ENCODE assay signal across 12 cellular contexts in the genomic region with DNA sequence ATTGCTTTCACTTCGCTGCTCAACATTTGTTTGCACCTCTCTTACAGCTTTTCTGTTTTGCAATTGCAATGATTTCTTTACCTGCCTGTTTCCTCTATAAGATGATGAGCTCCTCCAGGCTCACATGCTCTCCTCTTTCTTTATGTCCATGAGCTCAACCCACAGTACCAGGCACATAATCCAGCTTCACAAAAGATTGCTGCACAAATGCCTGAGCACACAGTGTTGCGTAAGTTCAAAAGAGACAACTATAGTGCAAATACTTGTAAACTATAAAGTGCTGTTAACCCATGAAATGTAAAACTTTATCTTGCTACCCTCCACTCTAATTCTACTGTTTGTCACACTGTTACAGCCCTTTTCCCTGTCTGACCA.
DNase-seq lines count a peak whose midpoint lies in the region; ATAC-seq and TF ChIP-seq lines count a peak whose summit lies in the region.
"Had no signal": no experiment of that assay in that cellular context is flagged by ENCODE, and none has a peak within 500 bp of the region (broad histone marks: within the 10 kb centered on the region; RNA-seq: fewer than 3 reads in every experiment).

No MANE protein-coding gene starts in this region.

- no peak overlapping the region for H3K4me3 ChIP-seq in Caco-2 (ENCODE audit: low read depth, low read length)
- H3K4me3 ChIP-seq in hepatocyte, result no peak overlapping the region
- no peak overlapping the region for H3K4me3 ChIP-seq in psoas muscle

- DNase-seq in Caco-2 (peak; percentile 67 to 72), T-helper 17 cell (no peak), hepatocyte (ENCODE audit: low spot score) (no peak), psoas muscle (no peak), NCI-H2029 treated with DMSO at 0.1 percent for 48 hours (lab: John Stamatoyannopoulos, UW) (no peak), NCI-H187 (lab: John Stamatoyannopoulos, UW) (no peak), cerebellum (ENCODE audit: low spot score) (no peak)
- DNase-seq: activated CD8-positive, alpha-beta memory T cell treated with anti-CD3 and anti-CD28 coated beads, Interleukin-2, amount 50 U/mL, for 48 hours; DMS 273 treated with DMSO at 0.1 percent for 48 hours; effector CD4-positive, alpha-beta T cell; SK-N-SH had no signal

- intact Hi-C loops in Caco-2 (cut with micrococcal nuclease; ENCODE audit: unreplicated experiment), result loop anchor here (1.0 to 5.0 kb wide), 9 partner anchors 16 to 899 kb away; partner anchors contain the start of gene BCL6
- intact Hi-C loops in psoas muscle (cut with DNase I), result loop anchor here in 1 of 2 donors (5.0 kb wide), 1 partner anchor 311 kb away; no protein-coding TSS in a partner anchor

- no peaks in the 10 kb centered on the region for H3K27me3 Mint-ChIP-seq in Caco-2 (ENCODE audit: insufficient read depth, unreplicated experiment)
- H3K27me3 Mint-ChIP-seq in T-helper 17 cell, result no peaks in the 10 kb centered on the region

- H3K9me3 Mint-ChIP-seq in Caco-2 (ENCODE audit: unreplicated experiment), result no peaks in the 10 kb centered on the region

- H4K20me1 ChIP-seq in hepatocyte (ENCODE audit: insufficient read depth, poor library complexity, severe bottlenecking), result no peaks in the 10 kb centered on the region

- no peaks in the 10 kb centered on the region for H3K9me2 ChIP-seq in hepatocyte (replicated peaks; ENCODE audit: insufficient read depth)
- H3K9me2 ChIP-seq: SK-N-SH had no signal

- H3K27ac ChIP-seq in hepatocyte (peak overlapping the region; percentile 54), psoas muscle (peak overlapping the region; percentile 65)

- no peak overlapping the region for H2AFZ ChIP-seq in hepatocyte

- peak overlapping the region; percentile 48 for H3K4me3 Mint-ChIP-seq in Caco-2 (ENCODE audit: unreplicated experiment)
- peak overlapping the region; percentile 44 for H3K4me3 Mint-ChIP-seq in T-helper 17 cell

- H3K4me2 ChIP-seq in hepatocyte, result peak overlapping the region; percentile 26
- H3K4me2 ChIP-seq: SK-N-SH had no signal

- 52% methylated on average over 2 of the region's 2 CpGs for whole genome bisulfite sequencing in hepatocyte (ENCODE audit: low lambda C conversion rate, missing lambda C conversion rate)
- 82 to 97% (median 93%) methylated on average over 2 of the region's 2 CpGs for WGBS in psoas muscle, 3 donors

- ATAC-seq in T-helper 17 cell (no peak), psoas muscle (no peak), HG02870 (IDR thresholded peaks at IDR 0.05; ENCODE audit: unreplicated experiment) (no peak)

- no peaks in the 10 kb centered on the region for H3K79me2 ChIP-seq in hepatocyte

- H3K36me3 ChIP-seq in Caco-2 (ENCODE audit: control insufficient read depth, insufficient read depth, low read length) (no peaks in the 10 kb centered on the region), hepatocyte (replicated peaks; ENCODE audit: insufficient read depth, low read depth) (no peaks in the 10 kb centered on the region), psoas muscle (ENCODE audit: insufficient read depth in 1 of 2, low read depth in 1 of 2) (no peaks in the 10 kb centered on the region)

- CTCF ChIA-PET in Caco-2 (lab: Charles Lee), result interaction anchor here (0.7 to 2.1 kb wide), 11 partner anchors 15 to 314 kb away, joined by 3 to 15 read pairs (median 4); partner anchors contain the start of gene BCL6

- POLR2A ChIA-PET in Caco-2 (lab: Charles Lee), result interaction anchor here (0.6 to 2.1 kb wide), 6 partner anchors 100 to 310 kb away, joined by 3 to 14 read pairs (median 3); partner anchors contain the start of gene BCL6

- H3K36me3 Mint-ChIP-seq in Caco-2 (ENCODE audit: insufficient read depth, unreplicated experiment) (no peaks in the 10 kb centered on the region), T-helper 17 cell (ENCODE audit: low read depth) (peaks cover 2% of the 10 kb centered on the region)

- BruUV-seq in Caco-2 (replicated peaks; lab: Mats Ljungman, UMichigan), result no TSS peak

- H3K27ac Mint-ChIP-seq in Caco-2 (ENCODE audit: unreplicated experiment) (peak overlapping the region; percentile 69), T-helper 17 cell (peak overlapping the region; percentile 68)

- H3K9me3 ChIP-seq in Caco-2 (no peaks in the 10 kb centered on the region), T-helper 17 cell (ENCODE audit: control insufficient read depth, low read length, poor library complexity, severe bottlenecking) (no peaks in the 10 kb centered on the region), hepatocyte (ENCODE audit: low read depth) (no peaks in the 10 kb centered on the region), psoas muscle (no peaks in the 10 kb centered on the region)
- H3K9me3 ChIP-seq: SK-N-SH had no signal

- no peak for TF ChIP-seq CTCF in Caco-2 (IDR thresholded peaks at IDR 0.05; ENCODE audit: insufficient read depth in 1 of 2, low read depth in 1 of 2, low read length in 1 of 2, severe bottlenecking in 1 of 2, unreplicated experiment in 1 of 2)
- TF ChIP-seq CTCF in hepatocyte (IDR thresholded peaks at IDR 0.05; ENCODE audit: poor library complexity), result no peak
- TF ChIP-seq CTCF in psoas muscle (IDR thresholded peaks at IDR 0.05), result no peak

- H3K4me1 Mint-ChIP-seq in Caco-2 (ENCODE audit: low read depth, unreplicated experiment) (peaks cover 25% of the 10 kb centered on the region), T-helper 17 cell (peaks cover 22% of the 10 kb centered on the region)

- H3K4me1 ChIP-seq in Caco-2 (peaks cover 61% of the 10 kb centered on the region), hepatocyte (ENCODE audit: insufficient read depth) (peaks cover 15% of the 10 kb centered on the region), psoas muscle (peaks cover 19% of the 10 kb centered on the region)

- H3K27me3 ChIP-seq in Caco-2 (replicated peaks; ENCODE audit: control insufficient read depth, insufficient read depth, low read length), result no peaks in the 10 kb centered on the region
- H3K27me3 ChIP-seq in hepatocyte, result no peaks in the 10 kb centered on the region
- H3K27me3 ChIP-seq in psoas muscle (ENCODE audit: insufficient read depth in 3 of 3, low read length in 2 of 3), result no peaks in the 10 kb centered on the region

Comparison
In these comparisons a context has a peak if more than half of its experiments do, and no peak if none do; other contexts are left out.
1. DNase-seq: peak in Caco-2 (2 of 2); none in T-helper 17 cell (0 of 3), hepatocyte (single experiment), psoas muscle (0 of 2), NCI-H2029 treated with DMSO at 0.1 percent for 48 hours (single experiment), NCI-H187 (0 of 2) and cerebellum (single experiment).